27 cellular contexts compared by ENCODE assay signal in genomic region chr11:58965246-58965985, GRCh38. TPM values are rescaled to one million over a fixed set of nuclear protein-coding genes. Genes with fewer than 3 reads are reported as not detected.
A peak's percentile ranks its signal among the peaks of the same experiment; 100 is the strongest.
DNase-seq lines count a peak whose midpoint lies in the region; TF ChIP-seq lines count a peak whose summit lies in the region.
"Had no signal": no experiment of that assay in that cellular context is flagged by ENCODE, and none has a peak within 500 bp of the region (broad histone marks: within the 10 kb centered on the region; RNA-seq: fewer than 3 reads in every experiment).

No MANE protein-coding gene starts in this region.

- H3K36me3 ChIP-seq in BE2C = no peaks in the 10 kb centered on the region
- H3K36me3 ChIP-seq: esophagus squamous epithelium, left lung had no signal

- no peak overlapping the region for H3K4me3 ChIP-seq in AG10803 (ENCODE audit: low read length)
- H3K4me3 ChIP-seq in BE2C (ENCODE audit: low read depth, low read length) = no peak overlapping the region
- H3K4me3 ChIP-seq: esophagus squamous epithelium, left lung had no signal

- no peak overlapping the region for H3K4me3 Mint-ChIP-seq in activated T-helper 2 cell treated with anti-CD3 and anti-CD28 coated beads, Interferon-gamma antibody, Interleukin-2, Interleukin-4, amounts not matched to agents 10 μg/mL and 5 μg/mL and 100 μg/mL, durations not matched to agents 14 hours and 24 hours and 36 hours (ENCODE audit: low read depth)
- H3K4me3 Mint-ChIP-seq: brain; CD8-positive, alpha-beta memory T cell; effector memory CD8-positive, alpha-beta T cell; nephron progenitor cell had no signal

- no peaks in the 10 kb centered on the region for H3K4me1 Mint-ChIP-seq in activated T-helper 2 cell treated with anti-CD3 and anti-CD28 coated beads, Interferon-gamma antibody, Interleukin-2, Interleukin-4, amounts not matched to agents 10 μg/mL and 5 μg/mL and 100 μg/mL, durations not matched to agents 14 hours and 24 hours and 36 hours (ENCODE audit: low read depth)
- H3K4me1 Mint-ChIP-seq: brain; CD8-positive, alpha-beta memory T cell; nephron progenitor cell had no signal

- H3K9me3 ChIP-seq in BE2C = no peaks in the 10 kb centered on the region
- H3K9me3 ChIP-seq: esophagus squamous epithelium, left lung had no signal

- no peak overlapping the region for H3K27ac Mint-ChIP-seq in activated T-helper 2 cell treated with anti-CD3 and anti-CD28 coated beads, Interferon-gamma antibody, Interleukin-2, Interleukin-4, amounts not matched to agents 10 μg/mL and 5 μg/mL and 100 μg/mL, durations not matched to agents 14 hours and 24 hours and 36 hours
- H3K27ac Mint-ChIP-seq: brain; CD8-positive, alpha-beta memory T cell; effector memory CD8-positive, alpha-beta T cell; nephron progenitor cell had no signal

- TF ChIP-seq CTCF in AG10803 (conservative IDR thresholded peaks at IDR 0.05; ENCODE audit: low read length) (no peak), BE2C (IDR thresholded peaks at IDR 0.05; ENCODE audit: low read depth, low read length) (no peak)

- H3K27me3 Mint-ChIP-seq in activated T-helper 2 cell treated with anti-CD3 and anti-CD28 coated beads, Interferon-gamma antibody, Interleukin-2, Interleukin-4, amounts not matched to agents 10 μg/mL and 5 μg/mL and 100 μg/mL, durations not matched to agents 14 hours and 24 hours and 36 hours (ENCODE audit: low read depth) = no peaks in the 10 kb centered on the region

- no peaks in the 10 kb centered on the region for H3K36me3 Mint-ChIP-seq in activated T-helper 2 cell treated with anti-CD3 and anti-CD28 coated beads, Interferon-gamma antibody, Interleukin-2, Interleukin-4, amounts not matched to agents 10 μg/mL and 5 μg/mL and 100 μg/mL, durations not matched to agents 14 hours and 24 hours and 36 hours (ENCODE audit: low read depth)
- H3K36me3 Mint-ChIP-seq: brain; CD8-positive, alpha-beta memory T cell had no signal

- no peaks in the 10 kb centered on the region for H3K9me3 Mint-ChIP-seq in activated T-helper 2 cell treated with anti-CD3 and anti-CD28 coated beads, Interferon-gamma antibody, Interleukin-2, Interleukin-4, amounts not matched to agents 10 μg/mL and 5 μg/mL and 100 μg/mL, durations not matched to agents 14 hours and 24 hours and 36 hours
- H3K9me3 Mint-ChIP-seq: CD8-positive, alpha-beta memory T cell; effector memory CD8-positive, alpha-beta T cell had no signal

- no peaks in the 10 kb centered on the region for H3K4me1 ChIP-seq in BE2C
- H3K4me1 ChIP-seq: left lung had no signal

- intact Hi-C loops in activated T-helper 2 cell treated with anti-CD3 and anti-CD28 coated beads, Interferon-gamma antibody, Interleukin-2, Interleukin-4, amounts not matched to agents 10 μg/mL and 5 μg/mL and 100 μg/mL, durations not matched to agents 14 hours and 24 hours and 36 hours (cut with micrococcal nuclease) = no loop called here

- H3K27me3 ChIP-seq in BE2C = peaks cover 5% of the 10 kb centered on the region; the same call in 1 of the 2 replicates

- DNase-seq in AG10803 (ENCODE audit: low read depth) = peak; percentile 70
- peak; percentile 77 for DNase-seq in HS-27A (ENCODE audit: low read depth)
- DNase-seq in astrocyte of the hippocampus (ENCODE audit: low read depth, low spot score) = peak; percentile 61
- DNase-seq in myocyte (ENCODE audit: low read depth) = peak; percentile 20
- DNase-seq in BE2C = no peak
- DNase-seq in activated T-helper 2 cell treated with anti-CD3 and anti-CD28 coated beads, Interferon-gamma antibody, Interleukin-2, Interleukin-4, amounts not matched to agents 10 μg/mL and 5 μg/mL and 100 μg/mL, durations not matched to agents 14 hours and 24 hours and 36 hours (ENCODE audit: low spot score) = no peak
- no peak for DNase-seq in stimulated activated CD4-positive, alpha-beta T cell treated with anti-CD3 and anti-CD28 coated beads, Interleukin-4, amount 100 ng/mL, for 4 hours
- no peak for DNase-seq in NCI-H128 (lab: John Stamatoyannopoulos, UW; ENCODE audit: unreplicated experiment)
- DNase-seq: activated CD4-positive, alpha-beta T cell treated with anti-CD3 and anti-CD28 coated beads, Interleukin-2, amount 50 U/mL, for 4 hours; activated CD8-positive, alpha-beta memory T cell treated with anti-CD3 and anti-CD28 coated beads, Interleukin-2, amount 50 U/mL, for 48 hours; activated effector memory CD4-positive, alpha-beta T cell treated with Interleukin-2 at 50 U/mL for 16 hours; CD8-positive, alpha-beta memory T cell; DMS53; effector memory CD8-positive, alpha-beta T cell; esophagus squamous epithelium; head of caudate nucleus; left lung; midbrain; NCI-H1436; NCI-H510A treated with DMSO at 0.1 percent for 48 hours; nephron progenitor cell; NK-92 treated with Interleukin-12 subunit alpha and Interleukin-12 subunit beta, amount 100 ng/mL, for 24 hours; substantia nigra had no signal

RNA-seq across cellular contexts. Expression of gene GLYATL1, which starts 26.1 kb away (rescaled TPM):
- total RNA-seq in myocyte = not detected in 2 replicates
- polyA plus RNA-seq in myocyte (2012) = not detected
- 2.2 TPM for polyA plus RNA-seq in BE2C (2012; ENCODE audit: insufficient read depth, insufficient read length, low read depth)
- total RNA-seq in activated T-helper 2 cell treated with anti-CD3 and anti-CD28 coated beads, Interferon-gamma antibody, Interleukin-2, Interleukin-4, amounts not matched to agents 10 μg/mL and 5 μg/mL and 100 μg/mL, durations not matched to agents 14 hours and 24 hours and 36 hours = not detected in 2 replicates
- total RNA-seq: CD8-positive, alpha-beta memory T cell; esophagus squamous epithelium; left lung; posterior vena cava; SK-MEL-5; T-helper 2 cell treated with Interferon-gamma antibody and Interleukin-4, amounts not matched to agents 100 ng/mL and 5 ng/mL, for 36 hours had no signal
- polyA plus RNA-seq: CD8-positive, alpha-beta memory T cell had no signal

Comparison
In these comparisons a context has a peak if more than half of its experiments do, and no peak if none do; other contexts are left out.
1. DNase-seq: peak in AG10803 (single experiment), HS-27A (single experiment), astrocyte of the hippocampus (single experiment) and myocyte (single experiment); none in BE2C (single experiment), activated T-helper 2 cell treated with anti-CD3 and anti-CD28 coated beads, Interferon-gamma antibody, Interleukin-2, Interleukin-4, amounts not matched to agents 10 μg/mL and 5 μg/mL and 100 μg/mL, durations not matched to agents 14 hours and 24 hours and 36 hours (single experiment), stimulated activated CD4-positive, alpha-beta T cell treated with anti-CD3 and anti-CD28 coated beads, Interleukin-4, amount 100 ng/mL, for 4 hours (0 of 2) and NCI-H128 (single experiment).